In genomic region chr6:100701728-100702127, GRCh38 we compare ENCODE assay signal across 22 cellular contexts.
DNase-seq lines count a peak whose midpoint lies in the region; ATAC-seq and TF ChIP-seq lines count a peak whose summit lies in the region.
"Had no signal": no experiment of that assay in that cellular context is flagged by ENCODE, and none has a peak within 500 bp of the region (broad histone marks: within the 10 kb centered on the region; RNA-seq: fewer than 3 reads in every experiment).

No MANE protein-coding gene starts in this region.

- peak overlapping the region; percentile 74 for H3K27ac Mint-ChIP-seq in activated T-cell treated with anti-CD3 and anti-CD28 coated beads, Interleukin-2, amount 50 U/mL, for 24 hours
- no peak overlapping the region for H3K27ac Mint-ChIP-seq in activated T-cell treated with anti-CD3 and anti-CD28 coated beads, Interleukin-2, amount 50 U/mL, for 72 hours
- peak overlapping the region; percentile 67 for H3K27ac Mint-ChIP-seq in activated T-helper 17 cell treated with anti-CD3 and anti-CD28 coated beads, Interleukin-2, amount 50 U/mL, for 72 hours
- H3K27ac Mint-ChIP-seq in Calu3 (ENCODE audit: unreplicated experiment), result no peak overlapping the region
- H3K27ac Mint-ChIP-seq: CD8-positive, alpha-beta T cell; GM23338 had no signal

- no peak overlapping the region for H3K4me3 Mint-ChIP-seq in activated T-cell treated with anti-CD3 and anti-CD28 coated beads, Interleukin-2, amount 50 U/mL, for 24 hours
- no peak overlapping the region for H3K4me3 Mint-ChIP-seq in activated T-cell treated with anti-CD3 and anti-CD28 coated beads, Interleukin-2, amount 50 U/mL, for 72 hours
- H3K4me3 Mint-ChIP-seq in activated T-helper 17 cell treated with anti-CD3 and anti-CD28 coated beads, Interleukin-2, amount 50 U/mL, for 72 hours, result peak overlapping the region; percentile 35
- H3K4me3 Mint-ChIP-seq in Calu3 (ENCODE audit: low read depth, unreplicated experiment), result no peak overlapping the region
- H3K4me3 Mint-ChIP-seq: CD8-positive, alpha-beta T cell; GM23338; IgD-negative memory B cell had no signal

- BruUV-seq in Calu3 (replicated peaks; lab: Mats Ljungman, UMichigan), result no TSS peak

- H3K36me3 Mint-ChIP-seq in activated T-cell treated with anti-CD3 and anti-CD28 coated beads, Interleukin-2, amount 50 U/mL, for 24 hours (ENCODE audit: low read depth), result peaks cover 81% of the 10 kb centered on the region
- peaks cover 19 to 25% of the 10 kb centered on the region in 2 donors for H3K36me3 Mint-ChIP-seq in activated T-cell treated with anti-CD3 and anti-CD28 coated beads, Interleukin-2, amount 50 U/mL, for 72 hours (ENCODE audit: insufficient read depth in 2 of 2)
- peaks cover 42% of the 10 kb centered on the region for H3K36me3 Mint-ChIP-seq in activated T-helper 17 cell treated with anti-CD3 and anti-CD28 coated beads, Interleukin-2, amount 50 U/mL, for 72 hours (ENCODE audit: low read depth)
- no peaks in the 10 kb centered on the region for H3K36me3 Mint-ChIP-seq in Calu3 (ENCODE audit: insufficient read depth, unreplicated experiment)

- H3K4me1 Mint-ChIP-seq in activated T-cell treated with anti-CD3 and anti-CD28 coated beads, Interleukin-2, amount 50 U/mL, for 24 hours (ENCODE audit: low read depth), result peaks cover 13% of the 10 kb centered on the region
- H3K4me1 Mint-ChIP-seq in activated T-cell treated with anti-CD3 and anti-CD28 coated beads, Interleukin-2, amount 50 U/mL, for 72 hours (ENCODE audit: low read depth), result peaks cover 11% of the 10 kb centered on the region
- H3K4me1 Mint-ChIP-seq in activated T-helper 17 cell treated with anti-CD3 and anti-CD28 coated beads, Interleukin-2, amount 50 U/mL, for 72 hours, result peaks cover 13% of the 10 kb centered on the region
- H3K4me1 Mint-ChIP-seq in Calu3 (ENCODE audit: low read depth, unreplicated experiment), result no peaks in the 10 kb centered on the region
- H3K4me1 Mint-ChIP-seq: GM23338 had no signal

- intact Hi-C loops in Calu3 (cut with micrococcal nuclease; ENCODE audit: unreplicated experiment), result no loop called here

- CTCF ChIA-PET in Calu3 (lab: Charles Lee), result no interaction called here

- TF ChIP-seq CTCF in Calu3 (IDR thresholded peaks at IDR 0.05; ENCODE audit: unreplicated experiment), result no peak

- ATAC-seq in activated T-cell treated with anti-CD3 and anti-CD28 coated beads, Interleukin-2, amount 50 U/mL, for 72 hours (replicated peaks in 1 of 2), result no peak
- ATAC-seq in GM21717 (IDR thresholded peaks at IDR 0.05; ENCODE audit: unreplicated experiment), result peak; percentile 55
- ATAC-seq in activated T-helper 17 cell treated with anti-CD3 and anti-CD28 coated beads, Interleukin-2, amount 50 U/mL, for 72 hours (replicated peaks), result peak; percentile 92
- ATAC-seq: CD8-positive, alpha-beta T cell; GM12878; GM23338; HCT116; Right ventricle myocardium inferior had no signal

- H3K27me3 Mint-ChIP-seq in activated T-cell treated with anti-CD3 and anti-CD28 coated beads, Interleukin-2, amount 50 U/mL, for 24 hours, result no peaks in the 10 kb centered on the region
- no peaks in the 10 kb centered on the region for H3K27me3 Mint-ChIP-seq in activated T-cell treated with anti-CD3 and anti-CD28 coated beads, Interleukin-2, amount 50 U/mL, for 72 hours (ENCODE audit: low read depth)
- no peaks in the 10 kb centered on the region for H3K27me3 Mint-ChIP-seq in activated T-helper 17 cell treated with anti-CD3 and anti-CD28 coated beads, Interleukin-2, amount 50 U/mL, for 72 hours
- H3K27me3 Mint-ChIP-seq in Calu3 (ENCODE audit: unreplicated experiment), result no peaks in the 10 kb centered on the region
- H3K27me3 Mint-ChIP-seq: IgD-negative memory B cell had no signal

- no peak for DNase-seq in activated T-cell treated with anti-CD3 and anti-CD28 coated beads, Interleukin-2, amount 50 U/mL, for 24 hours
- DNase-seq in activated T-cell treated with anti-CD3 and anti-CD28 coated beads, Interleukin-2, amount 50 U/mL, for 72 hours, result no peak
- DNase-seq in iris pigment epithelial cell (ENCODE audit: low read depth) (peak; percentile 20), MV-4-11 (lab: John Stamatoyannopoulos, UW) (no peak), Calu3 (no peak)
- DNase-seq: CD8-positive, alpha-beta T cell; DMS53; EL; Karpas-422; MM.1S; NCI-H1092 treated with DMSO at 0.1 percent for 48 hours; NCI-H2081 treated with DMSO at 0.1 percent for 48 hours; NCI-H510A; NCI-H748 treated with DMSO at 0.1 percent for 48 hours; NK-92 treated with Interleukin-12 subunit alpha and Interleukin-12 subunit beta, amount 100 ng/mL, for 24 hours had no signal

- H3K9me3 Mint-ChIP-seq in activated T-cell treated with anti-CD3 and anti-CD28 coated beads, Interleukin-2, amount 50 U/mL, for 24 hours, result peaks cover 22% of the 10 kb centered on the region
- peaks cover 15 to 17% of the 10 kb centered on the region in 2 donors for H3K9me3 Mint-ChIP-seq in activated T-cell treated with anti-CD3 and anti-CD28 coated beads, Interleukin-2, amount 50 U/mL, for 72 hours
- peaks cover 17% of the 10 kb centered on the region for H3K9me3 Mint-ChIP-seq in activated T-helper 17 cell treated with anti-CD3 and anti-CD28 coated beads, Interleukin-2, amount 50 U/mL, for 72 hours
- peaks cover 13% of the 10 kb centered on the region for H3K9me3 Mint-ChIP-seq in Calu3 (ENCODE audit: low read depth, unreplicated experiment)

Comparison
In these comparisons a context has a peak if more than half of its experiments do, and no peak if none do; other contexts are left out.
1. H3K27ac Mint-ChIP-seq: peak in activated T-cell treated with anti-CD3 and anti-CD28 coated beads, Interleukin-2, amount 50 U/mL, for 24 hours (single experiment) and activated T-helper 17 cell treated with anti-CD3 and anti-CD28 coated beads, Interleukin-2, amount 50 U/mL, for 72 hours (single experiment); none in activated T-cell treated with anti-CD3 and anti-CD28 coated beads, Interleukin-2, amount 50 U/mL, for 72 hours (single experiment) and Calu3 (single experiment).
2. ATAC-seq: peak in GM21717 (single experiment) and activated T-helper 17 cell treated with anti-CD3 and anti-CD28 coated beads, Interleukin-2, amount 50 U/mL, for 72 hours (single experiment); none in activated T-cell treated with anti-CD3 and anti-CD28 coated beads, Interleukin-2, amount 50 U/mL, for 72 hours (0 of 2).